8 cellular contexts compared by ENCODE assay signal in the genomic region with DNA sequence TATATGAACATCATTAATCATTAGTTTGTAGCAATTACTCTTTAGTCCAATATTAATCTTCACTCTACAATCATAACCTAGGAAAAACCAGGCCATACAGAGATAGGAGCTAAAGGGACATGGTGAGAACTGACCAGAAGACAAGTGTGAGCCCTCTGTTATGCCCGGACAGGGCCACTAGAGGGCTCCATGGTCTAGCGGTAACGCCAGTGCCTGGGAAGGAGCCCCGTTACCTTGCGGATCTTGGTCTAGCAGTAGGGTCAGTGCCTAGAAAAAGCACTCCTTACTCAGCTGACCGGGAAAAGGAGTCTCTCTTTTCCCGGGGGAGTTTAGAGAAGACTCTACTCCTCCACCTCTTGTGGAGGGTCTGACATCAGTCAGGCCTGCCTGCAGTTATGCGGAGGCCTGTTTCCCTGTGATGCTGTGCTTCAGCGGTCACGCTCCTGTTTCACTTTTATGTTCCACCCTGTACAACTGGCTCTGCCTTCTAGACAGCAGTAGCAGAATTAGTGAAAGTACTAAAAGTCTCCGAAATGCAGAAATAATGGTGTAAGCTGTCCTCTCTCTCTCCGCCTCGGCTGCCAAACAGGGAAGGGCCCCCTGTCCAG. TPM values are rescaled to one million over a fixed set of nuclear protein-coding genes. Genes with fewer than 3 reads are reported as not detected.
DNase-seq lines count a peak whose midpoint lies in the region; ATAC-seq and TF ChIP-seq lines count a peak whose summit lies in the region.

No MANE protein-coding gene starts in this region.

- no peak overlapping the region for H3K27ac Mint-ChIP-seq in activated CD8-positive, alpha-beta T cell treated with anti-CD3 and anti-CD28 coated beads, Interleukin-2, amount 10 ng/mL, durations not matched to agents 7 days and 5 days

- H3K36me3 Mint-ChIP-seq in activated CD8-positive, alpha-beta T cell treated with anti-CD3 and anti-CD28 coated beads, Interleukin-2, amount 10 ng/mL, durations not matched to agents 7 days and 5 days (ENCODE audit: low read depth), result no peaks in the 10 kb centered on the region

- H3K4me1 Mint-ChIP-seq in activated CD8-positive, alpha-beta T cell treated with anti-CD3 and anti-CD28 coated beads, Interleukin-2, amount 10 ng/mL, durations not matched to agents 7 days and 5 days (ENCODE audit: low read depth), result peaks cover 5% of the 10 kb centered on the region

- DNase-seq in AG08396 (ENCODE audit: low spot score), result peak; percentile 52
- peak; percentile 49 for DNase-seq in GM20000 (ENCODE audit: low spot score)
- peak; percentile 29 for DNase-seq in NCI-H774 (lab: John Stamatoyannopoulos, UW)
- DNase-seq in activated CD8-positive, alpha-beta T cell treated with anti-CD3 and anti-CD28 coated beads, Interleukin-2, amount 10 ng/mL, durations not matched to agents 7 days and 5 days, result peak; percentile 74
- DNase-seq in effector memory CD4-positive, alpha-beta T cell, result peak; percentile 21 to 47 (median 24)
- DNase-seq in midbrain (lab: John Stamatoyannopoulos, UW), result peak; percentile 44
- DNase-seq in stimulated activated CD8-positive, alpha-beta memory T cell treated with anti-CD3 and anti-CD28 coated beads, Interleukin-15, amount 100 ng/mL, for 4 hours (ENCODE audit: low read depth in 2 of 2), result peak; percentile 17 to 33

- ATAC-seq in activated CD8-positive, alpha-beta T cell treated with anti-CD3 and anti-CD28 coated beads, Interleukin-2, amount 10 ng/mL, durations not matched to agents 7 days and 5 days, result peak; percentile 64
- no peak for ATAC-seq in HG02610 (IDR thresholded peaks at IDR 0.05; ENCODE audit: unreplicated experiment)

- H3K4me3 ChIP-seq in effector memory CD4-positive, alpha-beta T cell (ENCODE audit: insufficient read depth, low read depth, low read length, poor library complexity, severe bottlenecking), result no peak overlapping the region

- H3K27ac ChIP-seq in effector memory CD4-positive, alpha-beta T cell (ENCODE audit: insufficient read depth, low read length, poor library complexity, severe bottlenecking), result no peak overlapping the region

- H3K27me3 ChIP-seq in effector memory CD4-positive, alpha-beta T cell (replicated peaks; ENCODE audit: control insufficient read depth, insufficient read depth, low read length, poor library complexity, severe bottlenecking), result no peaks in the 10 kb centered on the region

- H3K4me3 Mint-ChIP-seq in activated CD8-positive, alpha-beta T cell treated with anti-CD3 and anti-CD28 coated beads, Interleukin-2, amount 10 ng/mL, durations not matched to agents 7 days and 5 days, result peak overlapping the region; percentile 23

- H3K9me3 ChIP-seq in effector memory CD4-positive, alpha-beta T cell (ENCODE audit: control insufficient read depth, low read length), result no peaks in the 10 kb centered on the region

- no peaks in the 10 kb centered on the region for H3K4me1 ChIP-seq in effector memory CD4-positive, alpha-beta T cell (ENCODE audit: control insufficient read depth, insufficient read depth, low read length, poor library complexity, severe bottlenecking)

- peak; percentile 83 for TF ChIP-seq CTCF in GM20000 (IDR thresholded peaks at IDR 0.05; ENCODE audit: extremely low read depth, missing control alignments)

- CTCF ChIA-PET in activated CD8-positive, alpha-beta T cell treated with anti-CD3 and anti-CD28 coated beads, Interleukin-2, amount 10 ng/mL, durations not matched to agents 7 days and 5 days (lab: Charles Lee), result interaction anchor here (0.8 to 1.8 kb wide), 8 partner anchors 11 to 652 kb away, joined by 3 to 12 read pairs (median 4); partner anchors contain the start of genes ZNF266 and ZNF317

- H3K9me3 Mint-ChIP-seq in activated CD8-positive, alpha-beta T cell treated with anti-CD3 and anti-CD28 coated beads, Interleukin-2, amount 10 ng/mL, durations not matched to agents 7 days and 5 days (ENCODE audit: insufficient read depth), result no peaks in the 10 kb centered on the region

- POLR2A ChIA-PET in activated CD8-positive, alpha-beta T cell treated with anti-CD3 and anti-CD28 coated beads, Interleukin-2, amount 10 ng/mL, durations not matched to agents 7 days and 5 days (lab: Charles Lee), result no interaction called here

- H3K36me3 ChIP-seq in effector memory CD4-positive, alpha-beta T cell (ENCODE audit: control insufficient read depth, insufficient read depth, low read length), result no peaks in the 10 kb centered on the region

- no peaks in the 10 kb centered on the region for H3K27me3 Mint-ChIP-seq in activated CD8-positive, alpha-beta T cell treated with anti-CD3 and anti-CD28 coated beads, Interleukin-2, amount 10 ng/mL, durations not matched to agents 7 days and 5 days (ENCODE audit: low read depth)

RNA-seq across cellular contexts. Expression of gene OR7D4, which starts 13.8 kb away (rescaled TPM):
- not detected for total RNA-seq in activated CD8-positive, alpha-beta T cell treated with anti-CD3 and anti-CD28 coated beads, Interleukin-2, amount 10 ng/mL, durations not matched to agents 7 days and 5 days

RNA-seq across cellular contexts. Expression of gene OR7D2, which starts 26.8 kb away (rescaled TPM):
- not detected for total RNA-seq in activated CD8-positive, alpha-beta T cell treated with anti-CD3 and anti-CD28 coated beads, Interleukin-2, amount 10 ng/mL, durations not matched to agents 7 days and 5 days

RNA-seq across cellular contexts. Expression of gene OR7E24, which starts 45.1 kb away (rescaled TPM):
- total RNA-seq in activated CD8-positive, alpha-beta T cell treated with anti-CD3 and anti-CD28 coated beads, Interleukin-2, amount 10 ng/mL, durations not matched to agents 7 days and 5 days, result not detected

Comparison
In these comparisons a context has a peak if more than half of its experiments do, and no peak if none do; other contexts are left out.
1. DNase-seq: peak in every context shown above with its lines; median percentile 74 in activated CD8-positive, alpha-beta T cell treated with anti-CD3 and anti-CD28 coated beads, Interleukin-2, amount 10 ng/mL, durations not matched to agents 7 days and 5 days; 52 in AG08396; 49 in GM20000; 44 in midbrain; 29 in NCI-H774; 25 in stimulated activated CD8-positive, alpha-beta memory T cell treated with anti-CD3 and anti-CD28 coated beads, Interleukin-15, amount 100 ng/mL, for 4 hours; 24 in effector memory CD4-positive, alpha-beta T cell.